39 cellular contexts compared by ENCODE assay signal in genomic region chr6:143092768-143093167, GRCh38.
"Had no signal": no experiment of that assay in that cellular context is flagged by ENCODE, and none has a peak within 500 bp of the region (broad histone marks: within the 10 kb centered on the region; RNA-seq: fewer than 3 reads in every experiment).

No MANE protein-coding gene starts in this region.

- H3K27ac Mint-ChIP-seq: activated naive CD4-positive, alpha-beta T cell treated with anti-CD3 and anti-CD28 coated beads for 36 hours; activated naive CD4-positive, alpha-beta T cell treated with anti-CD3 and anti-CD28 coated beads, Interleukin-2, amount 10 ng/mL, durations not matched to agents 7 days and 5 days; activated naive CD4-positive, alpha-beta T cell treated with anti-CD3 and anti-CD28 coated beads, Interleukin-2, amount 50 U/mL, for 24 hours; activated naive CD4-positive, alpha-beta T cell treated with anti-CD3 and anti-CD28 coated beads, Interleukin-2, amount 50 U/mL, for 72 hours; activated naive CD8-positive, alpha-beta T cell; activated naive CD8-positive, alpha-beta T cell treated with anti-CD3 and anti-CD28 coated beads for 36 hours; activated naive CD8-positive, alpha-beta T cell treated with anti-CD3 and anti-CD28 coated beads, Interleukin-2, amount 10 ng/mL, durations not matched to agents 7 days and 5 days; activated naive CD8-positive, alpha-beta T cell treated with anti-CD3 and anti-CD28 coated beads, Interleukin-2, amount 50 U/mL, for 24 hours; activated T-cell treated with anti-CD3 and anti-CD28 coated beads, Interleukin-2, amount 50 U/mL, for 24 hours; activated T-cell treated with anti-CD3 and anti-CD28 coated beads, Interleukin-2, amount 50 U/mL, for 72 hours; activated T-helper 1 cell treated with anti-CD3 and anti-CD28 coated beads, Interleukin-12 subunit alpha, Interleukin-12 subunit beta, Interleukin-2, Interleukin-4 antibody, amounts not matched to agents 30 ng/mL and 10 ng/mL and 1 ng/mL, durations not matched to agents 14 hours and 24 hours and 36 hours; activated T-helper 2 cell treated with anti-CD3 and anti-CD28 coated beads, Interferon-gamma antibody, Interleukin-2, Interleukin-4, amounts not matched to agents 10 μg/mL and 5 μg/mL and 100 μg/mL, durations not matched to agents 14 hours and 24 hours and 36 hours; brain had no signal

- ATAC-seq: activated naive CD4-positive, alpha-beta T cell treated with anti-CD3 and anti-CD28 coated beads, Interleukin-2, amount 50 U/mL, for 72 hours; activated naive CD8-positive, alpha-beta T cell treated with anti-CD3 and anti-CD28 coated beads, Interleukin-2, amount 50 U/mL, for 24 hours; activated T-cell treated with anti-CD3 and anti-CD28 coated beads, Interleukin-2, amount 50 U/mL, for 4 hours; activated T-cell treated with anti-CD3 and anti-CD28 coated beads, Interleukin-2, amount 50 U/mL, for 72 hours; activated T-helper 17 cell treated with anti-CD3 and anti-CD28 coated beads, Interleukin-2, amount 50 U/mL, for 72 hours; body of pancreas had no signal

- H3K27me3 ChIP-seq: adrenal gland, ascending aorta, body of pancreas, brain microvascular endothelial cell, breast epithelium, cardiac muscle cell had no signal

- H3K9me3 Mint-ChIP-seq: activated naive CD4-positive, alpha-beta T cell treated with anti-CD3 and anti-CD28 coated beads for 36 hours; activated naive CD4-positive, alpha-beta T cell treated with anti-CD3 and anti-CD28 coated beads, Interleukin-2, amount 10 ng/mL, durations not matched to agents 7 days and 5 days; activated naive CD4-positive, alpha-beta T cell treated with anti-CD3 and anti-CD28 coated beads, Interleukin-2, amount 50 U/mL, for 24 hours; activated naive CD8-positive, alpha-beta T cell treated with anti-CD3 and anti-CD28 coated beads, Interleukin-2, amount 10 ng/mL, durations not matched to agents 7 days and 5 days; activated naive CD8-positive, alpha-beta T cell treated with anti-CD3 and anti-CD28 coated beads, Interleukin-2, amount 50 U/mL, for 24 hours; activated T-cell treated with anti-CD3 and anti-CD28 coated beads, Interleukin-2, amount 50 U/mL, for 24 hours; activated T-cell treated with anti-CD3 and anti-CD28 coated beads, Interleukin-2, amount 50 U/mL, for 4 hours; activated T-cell treated with anti-CD3 and anti-CD28 coated beads, Interleukin-2, amount 50 U/mL, for 72 hours; activated T-helper 1 cell treated with anti-CD3 and anti-CD28 coated beads, Interleukin-12 subunit alpha, Interleukin-12 subunit beta, Interleukin-2, Interleukin-4 antibody, amounts not matched to agents 30 ng/mL and 10 ng/mL and 1 ng/mL, durations not matched to agents 14 hours and 24 hours and 36 hours; activated T-helper 17 cell treated with anti-CD3 and anti-CD28 coated beads, Interleukin-2, amount 50 U/mL, for 72 hours; activated T-helper 2 cell treated with anti-CD3 and anti-CD28 coated beads, Interferon-gamma antibody, Interleukin-2, Interleukin-4, amounts not matched to agents 10 μg/mL and 5 μg/mL and 100 μg/mL, durations not matched to agents 14 hours and 24 hours and 36 hours; central memory CD8-positive, alpha-beta T cell had no signal

- H3K27me3 Mint-ChIP-seq: activated naive CD4-positive, alpha-beta T cell treated with anti-CD3 and anti-CD28 coated beads, Interleukin-2, amount 10 ng/mL, durations not matched to agents 7 days and 5 days; activated naive CD4-positive, alpha-beta T cell treated with anti-CD3 and anti-CD28 coated beads, Interleukin-2, amount 50 U/mL, for 24 hours; activated naive CD8-positive, alpha-beta T cell; activated naive CD8-positive, alpha-beta T cell treated with anti-CD3 and anti-CD28 coated beads for 36 hours; activated naive CD8-positive, alpha-beta T cell treated with anti-CD3 and anti-CD28 coated beads, Interleukin-2, amount 10 ng/mL, durations not matched to agents 7 days and 5 days; activated naive CD8-positive, alpha-beta T cell treated with anti-CD3 and anti-CD28 coated beads, Interleukin-2, amount 50 U/mL, for 24 hours; activated T-cell treated with anti-CD3 and anti-CD28 coated beads, Interleukin-2, amount 50 U/mL, for 24 hours; activated T-helper 17 cell treated with anti-CD3 and anti-CD28 coated beads, Interleukin-2, amount 50 U/mL, for 72 hours; brain; central memory CD8-positive, alpha-beta T cell had no signal

- H3K4me3 Mint-ChIP-seq: activated naive CD4-positive, alpha-beta T cell treated with anti-CD3 and anti-CD28 coated beads for 36 hours; activated naive CD4-positive, alpha-beta T cell treated with anti-CD3 and anti-CD28 coated beads, Interleukin-2, amount 10 ng/mL, durations not matched to agents 7 days and 5 days; activated naive CD4-positive, alpha-beta T cell treated with anti-CD3 and anti-CD28 coated beads, Interleukin-2, amount 50 U/mL, for 24 hours; activated naive CD8-positive, alpha-beta T cell; activated naive CD8-positive, alpha-beta T cell treated with anti-CD3 and anti-CD28 coated beads for 36 hours; activated naive CD8-positive, alpha-beta T cell treated with anti-CD3 and anti-CD28 coated beads, Interleukin-2, amount 10 ng/mL, durations not matched to agents 7 days and 5 days; activated naive CD8-positive, alpha-beta T cell treated with anti-CD3 and anti-CD28 coated beads, Interleukin-2, amount 50 U/mL, for 24 hours; activated T-cell treated with anti-CD3 and anti-CD28 coated beads, Interleukin-2, amount 50 U/mL, for 24 hours; activated T-cell treated with anti-CD3 and anti-CD28 coated beads, Interleukin-2, amount 50 U/mL, for 4 hours; activated T-cell treated with anti-CD3 and anti-CD28 coated beads, Interleukin-2, amount 50 U/mL, for 72 hours; activated T-helper 1 cell treated with anti-CD3 and anti-CD28 coated beads, Interleukin-12 subunit alpha, Interleukin-12 subunit beta, Interleukin-2, Interleukin-4 antibody, amounts not matched to agents 30 ng/mL and 10 ng/mL and 1 ng/mL, durations not matched to agents 14 hours and 24 hours and 36 hours; activated T-helper 17 cell treated with anti-CD3 and anti-CD28 coated beads, Interleukin-2, amount 50 U/mL, for 72 hours; brain; central memory CD8-positive, alpha-beta T cell had no signal

- H3K36me3 Mint-ChIP-seq: activated naive CD4-positive, alpha-beta T cell treated with anti-CD3 and anti-CD28 coated beads, Interleukin-2, amount 10 ng/mL, durations not matched to agents 7 days and 5 days; activated naive CD8-positive, alpha-beta T cell; activated naive CD8-positive, alpha-beta T cell treated with anti-CD3 and anti-CD28 coated beads for 36 hours had no signal

- H3K27ac ChIP-seq: adrenal gland, ascending aorta, body of pancreas, brain microvascular endothelial cell, breast epithelium, cardiac muscle cell had no signal

- H3K36me3 ChIP-seq: adrenal gland, ascending aorta, brain microvascular endothelial cell, breast epithelium, cardiac muscle cell had no signal

- H3K9me3 ChIP-seq: adrenal gland, ascending aorta, body of pancreas, breast epithelium had no signal

- FAIRE-seq: astrocyte, bronchial epithelial cell had no signal

- H3K4me1 Mint-ChIP-seq: brain; central memory CD8-positive, alpha-beta T cell had no signal

- H3K4me3 ChIP-seq: adrenal gland, ascending aorta, body of pancreas, breast epithelium, cardiac muscle cell had no signal

- H3K4me1 ChIP-seq: ascending aorta, body of pancreas, breast epithelium had no signal

- DNase-seq: activated effector memory CD4-positive, alpha-beta T cell treated with anti-CD3 and anti-CD28 coated beads, Interleukin-2, amount 50 U/mL, for 16 hours; activated effector memory CD4-positive, alpha-beta T cell treated with Interleukin-2 at 50 U/mL for 16 hours; activated gamma-delta T cell; activated gamma-delta T cell treated with Interleukin-2 at 50 U/mL for 16 hours; activated naive CD4-positive, alpha-beta T cell; activated naive CD4-positive, alpha-beta T cell treated with anti-CD3 and anti-CD28 coated beads for 36 hours; activated naive CD4-positive, alpha-beta T cell treated with anti-CD3 and anti-CD28 coated beads, Interleukin-2, amount 10 ng/mL, durations not matched to agents 7 days and 5 days; activated naive CD4-positive, alpha-beta T cell treated with anti-CD3 and anti-CD28 coated beads, Interleukin-2, amount 50 U/mL, for 16 hours; activated naive CD4-positive, alpha-beta T cell treated with Interleukin-2 at 50 U/mL for 16 hours; activated naive CD8-positive, alpha-beta T cell treated with anti-CD3 and anti-CD28 coated beads for 36 hours; activated naive CD8-positive, alpha-beta T cell treated with anti-CD3 and anti-CD28 coated beads, Interleukin-2, amount 10 ng/mL, durations not matched to agents 7 days and 5 days; activated naive CD8-positive, alpha-beta T cell treated with anti-CD3 and anti-CD28 coated beads, Interleukin-2, amount 50 U/mL, for 24 hours; activated T-cell treated with anti-CD3 and anti-CD28 coated beads, Interleukin-2, amount 50 U/mL, for 24 hours; activated T-cell treated with anti-CD3 and anti-CD28 coated beads, Interleukin-2, amount 50 U/mL, for 4 hours; activated T-cell treated with anti-CD3 and anti-CD28 coated beads, Interleukin-2, amount 50 U/mL, for 48 hours; activated T-cell treated with anti-CD3 and anti-CD28 coated beads, Interleukin-2, amount 50 U/mL, for 72 hours; adrenal gland; amniotic stem cell; amygdala; anterior cingulate cortex; aorta; body of pancreas; brain microvascular endothelial cell; caudate nucleus; central memory CD4-positive, alpha-beta T cell; cerebellar nuclear complex had no signal
